22 cellular contexts compared by ENCODE assay signal in genomic region chr3:190972196-190972595, GRCh38.
DNase-seq lines count a peak whose midpoint lies in the region; ATAC-seq and TF ChIP-seq lines count a peak whose summit lies in the region.
"Had no signal": no experiment of that assay in that cellular context is flagged by ENCODE, and none has a peak within 500 bp of the region (broad histone marks: within the 10 kb centered on the region; RNA-seq: fewer than 3 reads in every experiment).

No MANE protein-coding gene starts in this region.

- no TSS peak for BruUV-seq in PC-9 (replicated peaks; lab: Mats Ljungman, UMichigan)

- H4K20me1 ChIP-seq in PC-9 (ENCODE audit: insufficient read depth), result no peaks in the 10 kb centered on the region
- H4K20me1 ChIP-seq: BLaER1 had no signal

- intact Hi-C loops in PC-9 (cut with micrococcal nuclease; ENCODE audit: unreplicated experiment) (no loop called here), Right ventricle myocardium superior (cut with DNase I) (no loop called here)

- H3K79me2 ChIP-seq in PC-9 (ENCODE audit: low read depth), result no peaks in the 10 kb centered on the region

- H3K4me3 ChIP-seq in PC-9 (no peak overlapping the region), skeletal muscle satellite cell (ENCODE audit: low read length) (no peak overlapping the region)
- H3K4me3 ChIP-seq: BLaER1, GM12878, GM23248 had no signal

- H3K27me3 Mint-ChIP-seq in stimulated activated naive B cell treated with anti-CD40 and anti-IgM and Interleukin-4, amounts not matched to agents 10 μg/mL and 1 μg/mL and 100 μg/mL, for 72 hours, result no peaks in the 10 kb centered on the region
- H3K27me3 Mint-ChIP-seq: B cell; CD4-positive, CD25-positive, alpha-beta regulatory T cell had no signal

- H3K4me1 ChIP-seq in PC-9 (replicated peaks; ENCODE audit: insufficient read depth), result peaks cover 8% of the 10 kb centered on the region; the same call in 1 of the 2 replicates
- H3K4me1 ChIP-seq in skeletal muscle satellite cell (ENCODE audit: control insufficient read depth, insufficient read depth, low read length), result peaks cover 28% of the 10 kb centered on the region
- H3K4me1 ChIP-seq: BLaER1, Caco-2 had no signal

- DNase-seq in Daoy (ENCODE audit: low read depth) (peak; percentile 25), PC-9 (no peak), epithelial cell of prostate (ENCODE audit: low read depth, low spot score) (no peak), Right ventricle myocardium superior (no peak), GM20000 (ENCODE audit: low spot score) (no peak)
- DNase-seq in stimulated activated naive B cell treated with anti-CD40 and anti-IgM and Interleukin-4, amounts not matched to agents 10 μg/mL and 1 μg/mL and 100 μg/mL, for 72 hours, result no peak
- DNase-seq: Caco-2; CD4-positive, CD25-positive, alpha-beta regulatory T cell; CD8-positive, alpha-beta T cell; DMS153; DND-41; GDM1; H9 had no signal

- 0 out of 2 replicates have a peak, but pooled peaks cover 6% of the 10 kb centered on the region for H3K9me2 ChIP-seq in PC-9 (ENCODE audit: insufficient read depth)

- ATAC-seq in stimulated activated naive B cell treated with anti-CD40 and anti-IgM and Interleukin-4, amounts not matched to agents 10 μg/mL and 1 μg/mL and 100 μg/mL, for 72 hours (replicated peaks), result no peak
- ATAC-seq in Right ventricle myocardium superior (ENCODE audit: poor library complexity), result no peak
- no peak for ATAC-seq in GM19452 (IDR thresholded peaks at IDR 0.05; ENCODE audit: unreplicated experiment)
- ATAC-seq: CD8-positive, alpha-beta T cell; GM12878; HCT116 had no signal

- no peak overlapping the region for H3K4me2 ChIP-seq in PC-9
- peak overlapping the region; percentile 47 for H3K4me2 ChIP-seq in skeletal muscle satellite cell (ENCODE audit: low read length)
- H3K4me2 ChIP-seq: BLaER1 had no signal

- H3K27ac ChIP-seq in PC-9 (no peak overlapping the region), epithelial cell of prostate (peak overlapping the region; percentile 49)
- H3K27ac ChIP-seq: 22Rv1, BLaER1, C4-2B, GM23248 had no signal

- no peak overlapping the region for H3K4me3 Mint-ChIP-seq in stimulated activated naive B cell treated with anti-CD40 and anti-IgM and Interleukin-4, amounts not matched to agents 10 μg/mL and 1 μg/mL and 100 μg/mL, for 72 hours
- H3K4me3 Mint-ChIP-seq: B cell; CD4-positive, CD25-positive, alpha-beta regulatory T cell; CD8-positive, alpha-beta T cell; H9 had no signal

- H3K36me3 Mint-ChIP-seq in stimulated activated naive B cell treated with anti-CD40 and anti-IgM and Interleukin-4, amounts not matched to agents 10 μg/mL and 1 μg/mL and 100 μg/mL, for 72 hours, result no peaks in the 10 kb centered on the region
- H3K36me3 Mint-ChIP-seq: CD4-positive, CD25-positive, alpha-beta regulatory T cell; CD8-positive, alpha-beta T cell had no signal

- POLR2A ChIA-PET in PC-9 (lab: Charles Lee; ENCODE audit: unreplicated experiment), result interaction anchor here (0.7 kb wide), 1 partner anchor 547 kb away, joined by 3 read pairs; no protein-coding TSS in a partner anchor

- no peak overlapping the region for H3K27ac Mint-ChIP-seq in stimulated activated naive B cell treated with anti-CD40 and anti-IgM and Interleukin-4, amounts not matched to agents 10 μg/mL and 1 μg/mL and 100 μg/mL, for 72 hours
- H3K27ac Mint-ChIP-seq: B cell; CD8-positive, alpha-beta T cell; H9 had no signal

- H3K27me3 ChIP-seq in PC-9 (ENCODE audit: insufficient read depth, low read depth) (no peaks in the 10 kb centered on the region), skeletal muscle satellite cell (ENCODE audit: control insufficient read depth, insufficient read depth, low read length) (no peaks in the 10 kb centered on the region)
- H3K27me3 ChIP-seq: BLaER1 had no signal

- H2AFZ ChIP-seq in PC-9, result peak overlapping the region; percentile 28; the same call in 1 of the 2 replicates
- H2AFZ ChIP-seq: GM23248 had no signal

- H3F3A ChIP-seq in PC-9 (ENCODE audit: insufficient read depth, low read depth), result no peaks in the 10 kb centered on the region

- CTCF ChIA-PET in PC-9 (lab: Charles Lee), result no interaction called here

- H3K36me3 ChIP-seq in PC-9 (ENCODE audit: low read depth) (no peaks in the 10 kb centered on the region), skeletal muscle satellite cell (ENCODE audit: insufficient read depth, low read length) (no peaks in the 10 kb centered on the region)
- H3K36me3 ChIP-seq: BLaER1 had no signal

- TF ChIP-seq CTCF in PC-9 (conservative IDR thresholded peaks at IDR 0.05), result no peak
- TF ChIP-seq CTCF in GM20000 (IDR thresholded peaks at IDR 0.05; ENCODE audit: extremely low read depth, missing control alignments), result no peak

- no peaks in the 10 kb centered on the region for H3K4me1 Mint-ChIP-seq in stimulated activated naive B cell treated with anti-CD40 and anti-IgM and Interleukin-4, amounts not matched to agents 10 μg/mL and 1 μg/mL and 100 μg/mL, for 72 hours
- H3K4me1 Mint-ChIP-seq: B cell; CD4-positive, CD25-positive, alpha-beta regulatory T cell had no signal

- H3K9ac ChIP-seq in skeletal muscle satellite cell (ENCODE audit: low read depth, low read length), result peak overlapping the region; percentile 42
- H3K9ac ChIP-seq: BLaER1, GM23248 had no signal

- no peaks in the 10 kb centered on the region for H3K9me3 ChIP-seq in PC-9 (ENCODE audit: insufficient read depth, low read depth)
- H3K9me3 ChIP-seq in skeletal muscle satellite cell (replicated peaks; ENCODE audit: low read length), result no peaks in the 10 kb centered on the region
- H3K9me3 ChIP-seq: BLaER1, Caco-2 had no signal

- no peaks in the 10 kb centered on the region for H3K9me3 Mint-ChIP-seq in stimulated activated naive B cell treated with anti-CD40 and anti-IgM and Interleukin-4, amounts not matched to agents 10 μg/mL and 1 μg/mL and 100 μg/mL, for 72 hours
- H3K9me3 Mint-ChIP-seq: CD8-positive, alpha-beta T cell; H9 had no signal
